In the genomic region with DNA sequence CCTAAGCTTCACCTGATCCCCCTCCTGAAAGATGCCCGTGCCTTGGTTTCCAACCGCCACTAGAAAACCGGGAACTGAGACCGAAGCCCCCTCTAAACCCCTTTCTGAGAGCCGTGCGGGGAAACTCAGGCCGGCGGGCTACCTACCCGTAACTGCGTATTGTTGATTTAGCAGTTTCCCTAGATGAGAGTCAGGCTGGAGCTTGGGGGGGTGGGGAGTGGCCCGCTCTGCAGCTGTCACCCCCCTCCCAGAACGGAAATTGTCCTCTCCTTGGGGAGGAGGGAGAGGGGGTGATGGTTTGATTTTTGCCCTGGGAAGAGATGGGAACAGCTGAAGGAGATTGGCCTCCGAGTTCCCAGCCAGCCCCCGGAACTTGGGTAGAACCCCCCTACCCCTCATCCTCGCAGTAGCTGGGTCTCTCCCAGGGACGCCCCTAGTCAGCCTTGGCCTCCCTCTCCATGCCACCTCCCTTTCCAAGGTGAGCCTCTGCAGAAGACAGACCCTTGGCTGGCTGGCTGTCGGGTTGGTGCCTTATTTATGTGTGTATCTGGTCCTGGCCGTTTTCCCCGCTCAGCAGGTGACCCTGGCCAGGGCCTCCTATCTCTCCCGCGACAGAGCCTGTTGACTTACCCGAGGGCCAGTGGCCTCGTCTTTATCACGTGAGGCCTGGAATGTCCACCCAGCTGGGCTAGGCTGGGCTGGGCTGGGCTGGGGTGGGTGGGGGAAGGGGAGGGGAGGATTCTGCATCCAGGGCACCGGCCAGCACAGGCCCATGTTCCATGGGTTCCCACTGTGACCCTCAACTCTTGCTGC, we compare ENCODE assay signal across 8 cellular contexts. TPM values are rescaled to one million over a fixed set of nuclear protein-coding genes. Genes with fewer than 3 reads are reported as not detected.
DNase-seq lines count a peak whose midpoint lies in the region; ATAC-seq and TF ChIP-seq lines count a peak whose summit lies in the region.

No MANE protein-coding gene starts in this region.

- peaks cover 71% of the 10 kb centered on the region for H3K79me2 ChIP-seq in mesendoderm (ENCODE audit: control insufficient read depth, insufficient read depth, low read length)

- peak overlapping the region; percentile 56 for H3K4me2 ChIP-seq in mesendoderm (ENCODE audit: low read length)

- peaks cover 52% of the 10 kb centered on the region for H3K4me1 Mint-ChIP-seq in CD8-positive, alpha-beta T cell (ENCODE audit: low read depth)

- POLR2A ChIA-PET in CD8-positive, alpha-beta T cell (lab: Charles Lee): interaction anchor here (0.7 to 7.3 kb wide), 4 partner anchors 10 to 86 kb away, joined by 3 to 42 read pairs (median 8); no protein-coding TSS in a partner anchor

- no peak overlapping the region for H3K27ac ChIP-seq in CD8-positive, alpha-beta T cell (ENCODE audit: low read depth, low read length)
- H3K27ac ChIP-seq in mesendoderm (ENCODE audit: low read depth, low read length) (peak overlapping the region; percentile 96), transverse colon (peak overlapping the region; percentile 91 to 96 (median 93))

- TF ChIP-seq EP300 in transverse colon (IDR thresholded peaks at IDR 0.05; ENCODE audit: low read depth): no peak

- H3K56ac ChIP-seq in mesendoderm (ENCODE audit: low read length): peak overlapping the region; percentile 94

- no peaks in the 10 kb centered on the region for H3K36me3 ChIP-seq in CD8-positive, alpha-beta T cell (ENCODE audit: insufficient read depth, low read length)
- H3K36me3 ChIP-seq in mesendoderm (ENCODE audit: control insufficient read depth, insufficient read depth, low read length): no peaks in the 10 kb centered on the region
- H3K36me3 ChIP-seq in transverse colon: no peaks in the 10 kb centered on the region

- no peak overlapping the region for H2BK15ac ChIP-seq in mesendoderm (replicated peaks; ENCODE audit: low read depth)

- H3K27me3 Mint-ChIP-seq in CD8-positive, alpha-beta T cell (ENCODE audit: low read depth): peaks cover 32% of the 10 kb centered on the region

- H3K23ac ChIP-seq in mesendoderm (ENCODE audit: low read length): no peak overlapping the region

- H3K79me1 ChIP-seq in mesendoderm (ENCODE audit: low read length): peaks cover 2% of the 10 kb centered on the region

- no peak overlapping the region for H2BK120ac ChIP-seq in mesendoderm (ENCODE audit: low read depth, low read length)

- peak; percentile 43 for TF ChIP-seq POLR2A in transverse colon (IDR thresholded peaks at IDR 0.05)

- peak overlapping the region; percentile 49 for H3K27ac Mint-ChIP-seq in CD8-positive, alpha-beta T cell

- peak overlapping the region; percentile 96 for H3K9ac ChIP-seq in mesendoderm (ENCODE audit: low read length)

- no CpG with 5 or more reads among the region's 25 CpGs for WGBS in mesendoderm (ENCODE audit: extremely low coverage, insufficient coverage, low lambda C conversion rate)
- WGBS in transverse colon (ENCODE audit: low coverage in 1 of 2), 2 donors: 0 to 15% methylated on average over 1 to 25 of the region's 25 CpGs

- no peaks in the 10 kb centered on the region for H3K36me3 Mint-ChIP-seq in CD8-positive, alpha-beta T cell

- no peak overlapping the region for H2AK5ac ChIP-seq in mesendoderm (ENCODE audit: low read length)

- H3K4ac ChIP-seq in mesendoderm (ENCODE audit: low read depth, low read length): peak overlapping the region; percentile 76

- TF ChIP-seq CTCF in CD8-positive, alpha-beta T cell (IDR thresholded peaks at IDR 0.05): no peak
- TF ChIP-seq CTCF in transverse colon (IDR thresholded peaks at IDR 0.05): no peak

- intact Hi-C loops in CD8-positive, alpha-beta T cell (cut with DNase I, micrococcal nuclease): no loop called here
- intact Hi-C loops in transverse colon (cut with DNase I; ENCODE audit: low total_unique reads): no loop called here

- in situ Hi-C loops in transverse colon (cut with MboI; ENCODE audit: low pct_ligation_motif_present in 1 of 4, low pct_unique_long_range_greater_than_20kb in 1 of 4, low sequenced_read_pairs in 3 of 4): no loop called here

- CTCF ChIA-PET in CD8-positive, alpha-beta T cell (lab: Charles Lee): interaction anchor here (0.7 to 8.3 kb wide), 12 partner anchors 9 to 116 kb away, joined by 3 to 104 read pairs (median 5); no protein-coding TSS in a partner anchor

- peak overlapping the region; percentile 53 for H3K4me3 ChIP-seq in CD8-positive, alpha-beta T cell (ENCODE audit: low read depth, low read length)
- H3K4me3 ChIP-seq in mesendoderm (ENCODE audit: low read length) (peak overlapping the region; percentile 89), transverse colon (peak overlapping the region; percentile 58 to 93 (median 89))

- no peak overlapping the region for H4K8ac ChIP-seq in mesendoderm (ENCODE audit: low read depth, low read length)

- peak overlapping the region; percentile 71 for H2BK5ac ChIP-seq in mesendoderm (ENCODE audit: low read length)

- peaks cover 65% of the 10 kb centered on the region for H3K4me1 ChIP-seq in CD8-positive, alpha-beta T cell (ENCODE audit: insufficient read depth, low read length)
- H3K4me1 ChIP-seq in mesendoderm (ENCODE audit: control insufficient read depth, low read depth, low read length) (peaks cover 35% of the 10 kb centered on the region), transverse colon (peaks cover 38 to 79% (median 77%) of the 10 kb centered on the region in 4 donors)

- H3K27me3 ChIP-seq in CD8-positive, alpha-beta T cell (ENCODE audit: insufficient read depth, low read length): peaks cover 25% of the 10 kb centered on the region
- H3K27me3 ChIP-seq in mesendoderm (ENCODE audit: insufficient read depth, low read length, poor library complexity) (no peaks in the 10 kb centered on the region), transverse colon (no peaks in the 10 kb centered on the region)

- no peak for DNase-seq in CD8-positive, alpha-beta T cell
- DNase-seq in NCI-H69 (lab: John Stamatoyannopoulos, UW) (peak; percentile 62), dermis microvascular lymphatic vessel endothelial cell (ENCODE audit: low read depth in 2 of 2) (peak; percentile 47 to 55), mesendoderm (peak; percentile 88), transverse colon (peak; percentile 47), SIG-M5 treated with dmso at 0.1 percent for 504 hours (lab: John Stamatoyannopoulos, UW; ENCODE audit: unreplicated experiment) (no peak)

- H3K9me3 Mint-ChIP-seq in CD8-positive, alpha-beta T cell: no peaks in the 10 kb centered on the region

- ATAC-seq in CD8-positive, alpha-beta T cell: no peak
- ATAC-seq in HG03159 (IDR thresholded peaks at IDR 0.05; ENCODE audit: unreplicated experiment): no peak
- no peak for ATAC-seq in HG02970 (IDR thresholded peaks at IDR 0.05; ENCODE audit: low FRiP score, unreplicated experiment)

- H3K4me3 Mint-ChIP-seq in CD8-positive, alpha-beta T cell: peak overlapping the region; percentile 69

- H3K9me3 ChIP-seq in CD8-positive, alpha-beta T cell (ENCODE audit: low read length): no peaks in the 10 kb centered on the region
- H3K9me3 ChIP-seq in transverse colon: no peaks in the 10 kb centered on the region

- no peak overlapping the region for H4K5ac ChIP-seq in mesendoderm (ENCODE audit: low read length)

- peak overlapping the region; percentile 98 for H3K18ac ChIP-seq in mesendoderm (ENCODE audit: low read length)

RNA-seq across cellular contexts. Expression of a gene that starts 2.7 kb away (rescaled TPM):
- total RNA-seq in CD8-positive, alpha-beta T cell: 1 to 10 TPM; 4.1 to 4.7 TPM
- 41.1 and 71.3 TPM in 2 replicates for total RNA-seq in dermis microvascular lymphatic vessel endothelial cell
- polyA plus RNA-seq in mesendoderm (2013, experiment 1 of 2): 90.1 TPM
- 88.3 TPM for polyA plus RNA-seq in mesendoderm (2013, experiment 2 of 2)
- 10 to 100 TPM; 26.5 to 50.7 (median 36.2) TPM for total RNA-seq in transverse colon

Comparison
In these comparisons a context has a peak if more than half of its experiments do, and no peak if none do; other contexts are left out.
1. DNase-seq: peak in NCI-H69 (single experiment), dermis microvascular lymphatic vessel endothelial cell (2 of 2), mesendoderm (single experiment) and transverse colon (single experiment); none in CD8-positive, alpha-beta T cell (0 of 7) and SIG-M5 treated with dmso at 0.1 percent for 504 hours (single experiment).
2. Peak in every context shown above with its lines, with median percentiles within 50 percentile points of each other: H3K4me3 ChIP-seq.